ENCODE assay signal across 9 cellular contexts in genomic region chr17:75864448-75864871, GRCh38. TPM values are rescaled to one million over a fixed set of nuclear protein-coding genes. Genes with fewer than 3 reads are reported as not detected.
DNase-seq lines count a peak whose midpoint lies in the region; ATAC-seq and TF ChIP-seq lines count a peak whose summit lies in the region.
"Had no signal": no experiment of that assay in that cellular context is flagged by ENCODE, and none has a peak within 500 bp of the region (broad histone marks: within the 10 kb centered on the region; RNA-seq: fewer than 3 reads in every experiment).

No MANE protein-coding gene starts in this region.

- no peaks in the 10 kb centered on the region for H3K36me3 ChIP-seq in thoracic aorta

- TF ChIP-seq CTCF in GM12864 (IDR thresholded peaks at IDR 0.05; ENCODE audit: low read depth, low read length, missing control alignments) (no peak), thoracic aorta (IDR thresholded peaks at IDR 0.05) (no peak)

- H3K27me3 ChIP-seq in thoracic aorta (replicated peaks; ENCODE audit: insufficient read depth): no peaks in the 10 kb centered on the region

- no peaks in the 10 kb centered on the region for H3K9me3 ChIP-seq in thoracic aorta

- H3K4me1 ChIP-seq in thoracic aorta (ENCODE audit: control insufficient read depth in 1 of 2, low read depth in 2 of 2): peaks cover 11 to 16% of the 10 kb centered on the region in 2 donors

- H3K4me3 ChIP-seq in GM12864 (ENCODE audit: low read depth, low read length) (no peak overlapping the region), thoracic aorta (no peak overlapping the region)

- ATAC-seq in GM21381 (IDR thresholded peaks at IDR 0.05; ENCODE audit: unreplicated experiment) (peak; percentile 87), HG03565 (IDR thresholded peaks at IDR 0.05; ENCODE audit: unreplicated experiment) (peak; percentile 73), thoracic aorta (ENCODE audit: insufficient number of reproducible peaks, low FRiP score, low read depth) (peak; percentile 37)

- peak overlapping the region in 1 of 2 donors; percentile 47 for H3K27ac ChIP-seq in thoracic aorta
- H3K27ac ChIP-seq: VCaP had no signal

- DNase-seq in GM12864 (ENCODE audit: low read depth) (peak; percentile 82), iPS-NIHi7 (ENCODE audit: extremely low spot score) (peak; percentile 62), thoracic aorta (ENCODE audit: low spot score) (no peak), NCI-H128 (lab: John Stamatoyannopoulos, UW; ENCODE audit: unreplicated experiment) (no peak), NCI-H524 treated with DMSO at 0.1 percent for 48 hours (lab: John Stamatoyannopoulos, UW) (no peak)
- DNase-seq in activated effector memory CD4-positive, alpha-beta T cell treated with Interleukin-2 at 50 U/mL for 16 hours: peak; percentile 30

RNA-seq across cellular contexts. Expression of gene WBP2, which starts 9.3 kb away (rescaled TPM):
- total RNA-seq in thoracic aorta: 10 to 100 TPM; 55.8 to 83.1 TPM

RNA-seq across cellular contexts. Expression of gene TRIM47, which starts 13.9 kb away (rescaled TPM):
- total RNA-seq in thoracic aorta: 10 to 100 TPM; 58.9 to 94.0 TPM

RNA-seq across cellular contexts. Expression of gene UNC13D, which starts 20.3 kb away (rescaled TPM):
- 10 to 100 TPM; 13.5 to 36.0 TPM for total RNA-seq in thoracic aorta

RNA-seq across cellular contexts. Expression of gene TRIM65, which starts 32.3 kb away (rescaled TPM):
- 10 to 100 TPM; 21.4 to 22.6 TPM for total RNA-seq in thoracic aorta

RNA-seq across cellular contexts. Expression of gene MRPL38, which starts 40.2 kb away (rescaled TPM):
- total RNA-seq in thoracic aorta: 10 to 100 TPM; 42.4 to 56.2 TPM

Comparison
In these comparisons a context has a peak if more than half of its experiments do, and no peak if none do; other contexts are left out.
1. DNase-seq: peak in GM12864 (single experiment), activated effector memory CD4-positive, alpha-beta T cell treated with Interleukin-2 at 50 U/mL for 16 hours (single experiment) and iPS-NIHi7 (single experiment); none in thoracic aorta (single experiment), NCI-H128 (single experiment) and NCI-H524 treated with DMSO at 0.1 percent for 48 hours (single experiment).
2. ATAC-seq: peak in every context shown above with its lines; median percentile 87 in GM21381; 73 in HG03565; 37 in thoracic aorta.